ENCODE assay signal across 19 cellular contexts in genomic region chr7:95397381-95397780, GRCh38. TPM values are rescaled to one million over a fixed set of nuclear protein-coding genes. Genes with fewer than 3 reads are reported as not detected.
A peak's percentile ranks its signal among the peaks of the same experiment; 100 is the strongest.
DNase-seq lines count a peak whose midpoint lies in the region; ATAC-seq, FAIRE-seq and TF ChIP-seq lines count a peak whose summit lies in the region.
"Had no signal": no experiment of that assay in that cellular context is flagged by ENCODE, and none has a peak within 500 bp of the region (broad histone marks: within the 10 kb centered on the region; RNA-seq: fewer than 3 reads in every experiment).

No MANE protein-coding gene starts in this region.

- H3K4me1 ChIP-seq in A549 (peaks cover 61% of the 10 kb centered on the region), iPS-15b (ENCODE audit: control insufficient read depth, insufficient read depth, low read length) (no peaks in the 10 kb centered on the region), neural progenitor cell (peaks cover 5% of the 10 kb centered on the region)
- H3K4me1 ChIP-seq in CD8-positive, alpha-beta memory T cell (ENCODE audit: insufficient read depth, low read length): no peaks in the 10 kb centered on the region
- H3K4me1 ChIP-seq: thyroid gland had no signal

- peaks cover 0 to 4% (median 0%) of the 10 kb centered on the region in 5 donors for H3K9me3 Mint-ChIP-seq in CD8-positive, alpha-beta memory T cell
- H3K9me3 Mint-ChIP-seq in neural progenitor cell (peaks cover 4% of the 10 kb centered on the region), progenitor cell of endocrine pancreas (ENCODE audit: low read depth) (no peaks in the 10 kb centered on the region)
- H3K9me3 Mint-ChIP-seq: activated naive CD8-positive, alpha-beta T cell treated with anti-CD3 and anti-CD28 coated beads for 36 hours; CD4-positive, alpha-beta memory T cell had no signal

- H3K27ac Mint-ChIP-seq in CD8-positive, alpha-beta memory T cell: peak overlapping the region in 1 of 8 donors; percentile 17
- H3K27ac Mint-ChIP-seq in neural progenitor cell (peak overlapping the region; percentile 86), progenitor cell of endocrine pancreas (no peak overlapping the region)
- H3K27ac Mint-ChIP-seq: activated naive CD8-positive, alpha-beta T cell treated with anti-CD3 and anti-CD28 coated beads for 36 hours; CD4-positive, alpha-beta memory T cell; naive thymus-derived CD4-positive, alpha-beta T cell had no signal

- no peaks in the 10 kb centered on the region for H3K79me2 ChIP-seq in neural progenitor cell (ENCODE audit: low read depth)

- WGBS in A549 (ENCODE audit: missing lambda C conversion rate): 8% methylated on average over 3 of the region's 3 CpGs

- H4K20me1 ChIP-seq in neural progenitor cell (ENCODE audit: low read depth): no peaks in the 10 kb centered on the region

- H3K4me3 ChIP-seq in A549 (peak overlapping the region; percentile 62), iPS-15b (ENCODE audit: low read depth, low read length) (peak overlapping the region; percentile 83), neural progenitor cell (no peak overlapping the region)
- no peak overlapping the region for H3K4me3 ChIP-seq in CD8-positive, alpha-beta memory T cell (ENCODE audit: low read length)

- H3K27me3 ChIP-seq in CD8-positive, alpha-beta memory T cell (ENCODE audit: insufficient read depth, low read length, poor library complexity, severe bottlenecking): peaks cover 10% of the 10 kb centered on the region
- H3K27me3 ChIP-seq in iPS-15b (ENCODE audit: control insufficient read depth, insufficient read depth, low read length) (peaks cover 12% of the 10 kb centered on the region), neural progenitor cell (no peaks in the 10 kb centered on the region)
- H3K27me3 ChIP-seq: thyroid gland had no signal

- no peaks in the 10 kb centered on the region for H3K9me3 ChIP-seq in A549
- H3K9me3 ChIP-seq in CD8-positive, alpha-beta memory T cell (ENCODE audit: low read length): no peaks in the 10 kb centered on the region
- H3K9me3 ChIP-seq in iPS-15b (ENCODE audit: control insufficient read depth, insufficient read depth, low read length): no peaks in the 10 kb centered on the region
- H3K9me3 ChIP-seq in neural progenitor cell (ENCODE audit: low read depth): no peaks in the 10 kb centered on the region
- H3K9me3 ChIP-seq: thyroid gland had no signal

- H3K9ac ChIP-seq in iPS-15b (ENCODE audit: low read depth, low read length) (no peak overlapping the region), neural progenitor cell (no peak overlapping the region)

- H3K36me3 Mint-ChIP-seq in CD8-positive, alpha-beta memory T cell: no peaks in the 10 kb centered on the region
- H3K36me3 Mint-ChIP-seq in neural progenitor cell (peaks cover 6% of the 10 kb centered on the region), progenitor cell of endocrine pancreas (ENCODE audit: insufficient read depth) (peaks cover 2% of the 10 kb centered on the region)
- H3K36me3 Mint-ChIP-seq: activated naive CD8-positive, alpha-beta T cell treated with anti-CD3 and anti-CD28 coated beads for 36 hours; CD4-positive, alpha-beta memory T cell; naive thymus-derived CD4-positive, alpha-beta T cell had no signal

- TF ChIP-seq EP300 in A549 (IDR thresholded peaks at IDR 0.05): no peak

- peak overlapping the region in 4 of 7 donors; percentile 27 to 74 (median 47) for H3K4me3 Mint-ChIP-seq in CD8-positive, alpha-beta memory T cell
- H3K4me3 Mint-ChIP-seq in neural progenitor cell (no peak overlapping the region), progenitor cell of endocrine pancreas (ENCODE audit: low read depth) (no peak overlapping the region)

- H3K4me2 ChIP-seq in A549: peak overlapping the region; percentile 89
- no peak overlapping the region for H3K4me2 ChIP-seq in neural progenitor cell

- no peak overlapping the region for H2AFZ ChIP-seq in neural progenitor cell (replicated peaks)

- peaks cover 3% of the 10 kb centered on the region for H3F3A ChIP-seq in neural progenitor cell (ENCODE audit: low read depth)

- H3K27me3 Mint-ChIP-seq in CD8-positive, alpha-beta memory T cell: peaks cover 29 to 43% of the 10 kb centered on the region in 2 donors
- H3K27me3 Mint-ChIP-seq in neural progenitor cell (ENCODE audit: insufficient read depth, low read depth) (peaks cover 4% of the 10 kb centered on the region), progenitor cell of endocrine pancreas (no peaks in the 10 kb centered on the region)

- TF ChIP-seq POLR2A in A549 (IDR thresholded peaks at IDR 0.05; ENCODE audit: low read length): no peak

- peaks cover 4 to 9% (median 8%) of the 10 kb centered on the region in 3 donors for H3K4me1 Mint-ChIP-seq in CD8-positive, alpha-beta memory T cell
- H3K4me1 Mint-ChIP-seq in neural progenitor cell: no peaks in the 10 kb centered on the region
- H3K4me1 Mint-ChIP-seq in progenitor cell of endocrine pancreas (ENCODE audit: low read depth): peaks cover 2% of the 10 kb centered on the region

- ATAC-seq in A549: peak in 1 of 2 experiments; percentile 24; a peak in 3 of 6 replicates
- ATAC-seq in GM21717 (IDR thresholded peaks at IDR 0.05; ENCODE audit: unreplicated experiment): no peak
- ATAC-seq: naive thymus-derived CD4-positive, alpha-beta T cell had no signal

- CTCF ChIA-PET in A549 (lab: Yijun Ruan, JAX): interaction anchor here (0.9 to 9.8 kb wide), 13 partner anchors 11 to 948 kb away, joined by 3 to 176 read pairs (median 8); partner anchors contain the start of gene PON2
- CTCF ChIA-PET in CD8-positive, alpha-beta memory T cell (lab: Charles Lee): no interaction called here

- DNase-seq in A549 (ENCODE audit: low read depth in 1 of 2, low spot score in 1 of 2) (no peak), neural progenitor cell (ENCODE audit: low spot score) (no peak), progenitor cell of endocrine pancreas (ENCODE audit: low spot score, unreplicated experiment) (no peak), NCI-H1048 (lab: John Stamatoyannopoulos, UW) (no peak)
- no peak for DNase-seq in CD8-positive, alpha-beta memory T cell
- DNase-seq: activated CD4-positive, CD25-positive, alpha-beta regulatory T cell; activated naive CD8-positive, alpha-beta T cell treated with anti-CD3 and anti-CD28 coated beads for 36 hours; CD4-positive, alpha-beta memory T cell; IMR-90; naive thymus-derived CD4-positive, alpha-beta T cell; NCI-H1436 treated with DMSO at 0.1 percent for 48 hours; NCI-H526 treated with DMSO at 0.1 percent for 48 hours; T1000; thyroid gland had no signal

- TF ChIP-seq CTCF in A549 (IDR thresholded peaks at IDR 0.05) (no peak), neural progenitor cell (IDR thresholded peaks at IDR 0.05) (no peak), progenitor cell of endocrine pancreas (IDR thresholded peaks at IDR 0.05; ENCODE audit: unreplicated experiment) (no peak)

- POLR2A ChIA-PET in A549 (lab: Yijun Ruan, JAX): interaction anchor here (1.2 to 3.2 kb wide), 3 partner anchors 10 to 80 kb away, joined by 3 to 26 read pairs (median 5); partner anchors contain the start of gene PON2
- POLR2A ChIA-PET in CD8-positive, alpha-beta memory T cell (lab: Charles Lee): no interaction called here

- no peaks in the 10 kb centered on the region for H3K36me3 ChIP-seq in CD8-positive, alpha-beta memory T cell (ENCODE audit: insufficient read depth, low read length)
- no peaks in the 10 kb centered on the region for H3K36me3 ChIP-seq in iPS-15b (ENCODE audit: control insufficient read depth, insufficient read depth, low read length)
- H3K36me3 ChIP-seq in neural progenitor cell: no peaks in the 10 kb centered on the region
- H3K36me3 ChIP-seq: thyroid gland had no signal

- no peak for TF ChIP-seq RAD21 in A549 (conservative IDR thresholded peaks at IDR 0.05 in 1 of 2, IDR thresholded peaks at IDR 0.05 in 1 of 2)

- H3K27ac ChIP-seq in A549: peak overlapping the region; percentile 90 to 97
- no peak overlapping the region for H3K27ac ChIP-seq in CD8-positive, alpha-beta memory T cell (ENCODE audit: low read depth, low read length)
- no peak overlapping the region for H3K27ac ChIP-seq in neural progenitor cell
- H3K27ac ChIP-seq: thyroid gland had no signal

- no peak for FAIRE-seq in A549 (lab: Jason Lieb, UNC)
- FAIRE-seq: colon had no signal

TF ChIP-seq in A549, 52 proteins besides CTCF, POLR2A, EP300 and RAD21 (continues in another document):
- TF ChIP-seq MAZ (IDR thresholded peaks at IDR 0.05; ENCODE audit: borderline replicate concordance, low read depth, low read length): no peak
- TF ChIP-seq E2F6 (IDR thresholded peaks at IDR 0.05; ENCODE audit: borderline replicate concordance, low read depth): no peak
- no peak for TF ChIP-seq CBX2 (IDR thresholded peaks at IDR 0.05; ENCODE audit: borderline replicate concordance, low read depth)
- no peak for TF ChIP-seq HES2 (IDR thresholded peaks at IDR 0.05)
- no peak for TF ChIP-seq ZFP36 (IDR thresholded peaks at IDR 0.05; ENCODE audit: borderline replicate concordance, partially characterized antibody)

RNA-seq across cellular contexts. Expression of gene PON3, which starts 1.2 kb away (rescaled TPM):
- polyA plus RNA-seq in A549 (2011; rRNA removed) (142 and 161 TPM in 2 replicates), A549 (2017; fragmentation: RNase III; extraction: RNeasy Plus Mini Kit Qiagen cat#74134 plus additional on column Dnase treatment) (35.3 to 49.0 TPM (median 48.7 TPM) in 3 replicates)
- 32.2 and 34.0 TPM in 2 replicates for polyA plus RNA-seq in A549 (2012; cell fraction: cytosol; rRNA removed)
- polyA plus RNA-seq in A549 (2012; cell fraction: nucleus; rRNA removed): 19.9 and 25.3 TPM in 2 replicates
- 47.5 and 50.1 TPM in 2 replicates for polyA minus RNA-seq in A549 (2011; rRNA and poly(A)+ RNA removed)
- total RNA-seq in CD8-positive, alpha-beta memory T cell: not detected
- polyA plus RNA-seq in CD8-positive, alpha-beta memory T cell: not detected
- total RNA-seq in neural progenitor cell (ENCODE audit: low replicate concordance) (not detected in 2 replicates), progenitor cell of endocrine pancreas (0.14 TPM in 1 of 2 replicates, not detected in the other)
- total RNA-seq: CD4-positive, alpha-beta memory T cell; IMR-90; lung microvascular endothelial cell; naive thymus-derived CD4-positive, alpha-beta T cell; osteocyte had no signal
- polyA plus RNA-seq: CD4-positive, alpha-beta memory T cell; IMR-90 had no signal

RNA-seq across cellular contexts. Expression of gene PON2, which starts 37.4 kb away (rescaled TPM):
- polyA plus RNA-seq in A549 (2011; rRNA removed) (829 TPM in 2 replicates), A549 (2017; fragmentation: RNase III; extraction: RNeasy Plus Mini Kit Qiagen cat#74134 plus additional on column Dnase treatment) (325 to 395 TPM (median 381 TPM) in 3 replicates)
- 164 and 181 TPM in 2 replicates for polyA plus RNA-seq in A549 (2012; cell fraction: cytosol; rRNA removed)
- polyA plus RNA-seq in A549 (2012; cell fraction: nucleus; rRNA removed): 144 and 182 TPM in 2 replicates
- 137 and 147 TPM in 2 replicates for polyA minus RNA-seq in A549 (2011; rRNA and poly(A)+ RNA removed)
- 1 to 10 TPM; 6.0 to 7.0 TPM for total RNA-seq in CD8-positive, alpha-beta memory T cell
- 6.5 TPM for polyA plus RNA-seq in CD8-positive, alpha-beta memory T cell
- total RNA-seq in neural progenitor cell (ENCODE audit: low replicate concordance) (123 and 190 TPM in 2 replicates), progenitor cell of endocrine pancreas (145 and 157 TPM in 2 replicates)

Comparison
In these comparisons a context has a peak if more than half of its experiments do, and no peak if none do; other contexts are left out.
1. H3K27ac ChIP-seq: peak in A549 (2 of 2); none in CD8-positive, alpha-beta memory T cell (single experiment) and neural progenitor cell (single experiment).
2. H3K4me3 ChIP-seq: peak in A549 (single experiment) and iPS-15b (single experiment); none in CD8-positive, alpha-beta memory T cell (single experiment) and neural progenitor cell (single experiment).
3. H3K4me3 Mint-ChIP-seq: peak in CD8-positive, alpha-beta memory T cell (4 of 7); none in neural progenitor cell (single experiment) and progenitor cell of endocrine pancreas (single experiment).
4. RNA of gene PON2, which starts 37.4 kb away (total RNA-seq): 123 to 190 TPM in neural progenitor cell and 145 to 157 TPM in progenitor cell of endocrine pancreas; 6.0 to 7.0 TPM in CD8-positive, alpha-beta memory T cell; every median in the first group is over 10 times any median in the second.